1 cellular context compared by ENCODE assay signal in genomic region chr17:72569193-72569946, GRCh38.
A peak's percentile ranks its signal among the peaks of the same experiment; 100 is the strongest.
TF ChIP-seq lines count a peak whose summit lies in the region.

No MANE protein-coding gene starts in this region.

TF ChIP-seq in HepG2, 621 proteins besides CTCF, POLR2A, EP300 and RAD21 (continued from another document and continues in another):
- TF ChIP-seq, protein P1, sequence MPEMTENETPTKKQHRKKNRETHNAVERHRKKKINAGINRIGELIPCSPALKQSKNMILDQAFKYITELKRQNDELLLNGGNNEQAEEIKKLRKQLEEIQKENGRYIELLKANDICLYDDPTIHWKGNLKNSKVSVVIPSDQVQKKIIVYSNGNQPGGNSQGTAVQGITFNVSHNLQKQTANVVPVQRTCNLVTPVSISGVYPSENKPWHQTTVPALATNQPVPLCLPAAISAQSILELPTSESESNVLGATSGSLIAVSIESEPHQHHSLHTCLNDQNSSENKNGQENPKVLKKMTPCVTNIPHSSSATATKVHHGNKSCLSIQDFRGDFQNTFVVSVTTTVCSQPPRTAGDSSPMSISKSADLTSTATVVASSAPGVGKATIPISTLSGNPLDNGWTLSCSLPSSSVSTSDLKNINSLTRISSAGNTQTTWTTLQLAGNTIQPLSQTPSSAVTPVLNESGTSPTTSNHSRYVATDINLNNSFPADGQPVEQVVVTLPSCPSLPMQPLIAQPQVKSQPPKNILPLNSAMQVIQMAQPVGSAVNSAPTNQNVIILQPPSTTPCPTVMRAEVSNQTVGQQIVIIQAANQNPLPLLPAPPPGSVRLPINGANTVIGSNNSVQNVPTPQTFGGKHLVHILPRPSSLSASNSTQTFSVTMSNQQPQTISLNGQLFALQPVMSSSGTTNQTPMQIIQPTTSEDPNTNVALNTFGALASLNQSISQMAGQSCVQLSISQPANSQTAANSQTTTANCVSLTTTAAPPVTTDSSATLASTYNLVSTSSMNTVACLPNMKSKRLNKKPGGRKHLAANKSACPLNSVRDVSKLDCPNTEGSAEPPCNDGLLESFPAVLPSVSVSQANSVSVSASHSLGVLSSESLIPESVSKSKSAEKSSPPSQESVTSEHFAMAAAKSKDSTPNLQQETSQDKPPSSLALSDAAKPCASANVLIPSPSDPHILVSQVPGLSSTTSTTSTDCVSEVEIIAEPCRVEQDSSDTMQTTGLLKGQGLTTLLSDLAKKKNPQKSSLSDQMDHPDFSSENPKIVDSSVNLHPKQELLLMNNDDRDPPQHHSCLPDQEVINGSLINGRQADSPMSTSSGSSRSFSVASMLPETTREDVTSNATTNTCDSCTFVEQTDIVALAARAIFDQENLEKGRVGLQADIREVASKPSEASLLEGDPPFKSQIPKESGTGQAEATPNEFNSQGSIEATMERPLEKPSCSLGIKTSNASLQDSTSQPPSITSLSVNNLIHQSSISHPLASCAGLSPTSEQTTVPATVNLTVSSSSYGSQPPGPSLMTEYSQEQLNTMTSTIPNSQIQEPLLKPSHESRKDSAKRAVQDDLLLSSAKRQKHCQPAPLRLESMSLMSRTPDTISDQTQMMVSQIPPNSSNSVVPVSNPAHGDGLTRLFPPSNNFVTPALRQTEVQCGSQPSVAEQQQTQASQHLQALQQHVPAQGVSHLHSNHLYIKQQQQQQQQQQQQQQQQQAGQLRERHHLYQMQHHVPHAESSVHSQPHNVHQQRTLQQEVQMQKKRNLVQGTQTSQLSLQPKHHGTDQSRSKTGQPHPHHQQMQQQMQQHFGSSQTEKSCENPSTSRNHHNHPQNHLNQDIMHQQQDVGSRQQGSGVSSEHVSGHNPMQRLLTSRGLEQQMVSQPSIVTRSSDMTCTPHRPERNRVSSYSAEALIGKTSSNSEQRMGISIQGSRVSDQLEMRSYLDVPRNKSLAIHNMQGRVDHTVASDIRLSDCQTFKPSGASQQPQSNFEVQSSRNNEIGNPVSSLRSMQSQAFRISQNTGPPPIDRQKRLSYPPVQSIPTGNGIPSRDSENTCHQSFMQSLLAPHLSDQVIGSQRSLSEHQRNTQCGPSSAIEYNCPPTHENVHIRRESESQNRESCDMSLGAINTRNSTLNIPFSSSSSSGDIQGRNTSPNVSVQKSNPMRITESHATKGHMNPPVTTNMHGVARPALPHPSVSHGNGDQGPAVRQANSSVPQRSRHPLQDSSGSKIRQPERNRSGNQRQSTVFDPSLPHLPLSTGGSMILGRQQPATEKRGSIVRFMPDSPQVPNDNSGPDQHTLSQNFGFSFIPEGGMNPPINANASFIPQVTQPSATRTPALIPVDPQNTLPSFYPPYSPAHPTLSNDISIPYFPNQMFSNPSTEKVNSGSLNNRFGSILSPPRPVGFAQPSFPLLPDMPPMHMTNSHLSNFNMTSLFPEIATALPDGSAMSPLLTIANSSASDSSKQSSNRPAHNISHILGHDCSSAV (CRISPR knock-in tag; IDR thresholded peaks at IDR 0.05; ENCODE audit: borderline replicate concordance) = no peak
- TF ChIP-seq ZNF143 (CRISPR knock-in tag; IDR thresholded peaks at IDR 0.05) = no peak
- peak; percentile 43; the same call in 1 of the 2 replicates for TF ChIP-seq HNF4A (CRISPR knock-in tag; IDR thresholded peaks at IDR 0.05)
- peak; percentile 42; the same call in 1 of the 2 replicates for TF ChIP-seq BCL6 (CRISPR knock-in tag; IDR thresholded peaks at IDR 0.05)
- no peak; the same call in 1 of the 2 replicates for TF ChIP-seq ZBTB4 (CRISPR knock-in tag; IDR thresholded peaks at IDR 0.05; ENCODE audit: borderline replicate concordance)
- TF ChIP-seq SSRP1 (CRISPR knock-in tag; IDR thresholded peaks at IDR 0.05) = no peak
- TF ChIP-seq ARNT (IDR thresholded peaks at IDR 0.05) = no peak
- TF ChIP-seq, protein P2, sequence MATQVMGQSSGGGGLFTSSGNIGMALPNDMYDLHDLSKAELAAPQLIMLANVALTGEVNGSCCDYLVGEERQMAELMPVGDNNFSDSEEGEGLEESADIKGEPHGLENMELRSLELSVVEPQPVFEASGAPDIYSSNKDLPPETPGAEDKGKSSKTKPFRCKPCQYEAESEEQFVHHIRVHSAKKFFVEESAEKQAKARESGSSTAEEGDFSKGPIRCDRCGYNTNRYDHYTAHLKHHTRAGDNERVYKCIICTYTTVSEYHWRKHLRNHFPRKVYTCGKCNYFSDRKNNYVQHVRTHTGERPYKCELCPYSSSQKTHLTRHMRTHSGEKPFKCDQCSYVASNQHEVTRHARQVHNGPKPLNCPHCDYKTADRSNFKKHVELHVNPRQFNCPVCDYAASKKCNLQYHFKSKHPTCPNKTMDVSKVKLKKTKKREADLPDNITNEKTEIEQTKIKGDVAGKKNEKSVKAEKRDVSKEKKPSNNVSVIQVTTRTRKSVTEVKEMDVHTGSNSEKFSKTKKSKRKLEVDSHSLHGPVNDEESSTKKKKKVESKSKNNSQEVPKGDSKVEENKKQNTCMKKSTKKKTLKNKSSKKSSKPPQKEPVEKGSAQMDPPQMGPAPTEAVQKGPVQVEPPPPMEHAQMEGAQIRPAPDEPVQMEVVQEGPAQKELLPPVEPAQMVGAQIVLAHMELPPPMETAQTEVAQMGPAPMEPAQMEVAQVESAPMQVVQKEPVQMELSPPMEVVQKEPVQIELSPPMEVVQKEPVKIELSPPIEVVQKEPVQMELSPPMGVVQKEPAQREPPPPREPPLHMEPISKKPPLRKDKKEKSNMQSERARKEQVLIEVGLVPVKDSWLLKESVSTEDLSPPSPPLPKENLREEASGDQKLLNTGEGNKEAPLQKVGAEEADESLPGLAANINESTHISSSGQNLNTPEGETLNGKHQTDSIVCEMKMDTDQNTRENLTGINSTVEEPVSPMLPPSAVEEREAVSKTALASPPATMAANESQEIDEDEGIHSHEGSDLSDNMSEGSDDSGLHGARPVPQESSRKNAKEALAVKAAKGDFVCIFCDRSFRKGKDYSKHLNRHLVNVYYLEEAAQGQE (IDR thresholded peaks at IDR 0.05; ENCODE audit: borderline replicate concordance in 1 of 2, low read depth in 1 of 2, low read length in 2 of 2) = no peak
- no peak for TF ChIP-seq ZNF556 (CRISPR knock-in tag; IDR thresholded peaks at IDR 0.05; ENCODE audit: borderline replicate concordance)
- no peak for TF ChIP-seq FOSL1 (CRISPR knock-in tag; IDR thresholded peaks at IDR 0.05; ENCODE audit: borderline replicate concordance)
- TF ChIP-seq SNRNP70 (IDR thresholded peaks at IDR 0.05; ENCODE audit: low read depth, low read length) = no peak
- TF ChIP-seq, protein P3, sequence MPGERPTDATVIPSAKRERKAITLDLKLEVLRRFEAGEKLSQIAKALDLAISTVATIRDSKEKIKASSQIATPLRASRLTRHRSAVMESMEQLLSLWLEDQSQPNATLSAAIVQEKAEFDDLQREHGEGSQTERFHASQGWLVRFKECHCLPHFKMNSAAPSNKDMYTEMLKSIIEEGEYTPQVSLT (CRISPR knock-in tag; IDR thresholded peaks at IDR 0.05; ENCODE audit: borderline replicate concordance, low read depth) = no peak
- TF ChIP-seq ZNF18 (CRISPR knock-in tag; IDR thresholded peaks at IDR 0.05; ENCODE audit: insufficient replicate concordance) = no peak
- TF ChIP-seq ZNF333 (CRISPR knock-in tag; IDR thresholded peaks at IDR 0.05; ENCODE audit: borderline replicate concordance) = no peak
- no peak for TF ChIP-seq CHCHD3 (CRISPR knock-in tag; IDR thresholded peaks at IDR 0.05)
- no peak for TF ChIP-seq GRHL1 (CRISPR knock-in tag; conservative IDR thresholded peaks at IDR 0.05)
- no peak for TF ChIP-seq PHF5A (CRISPR knock-in tag; IDR thresholded peaks at IDR 0.05; ENCODE audit: low read depth, unreplicated experiment)
- TF ChIP-seq, protein P4, sequence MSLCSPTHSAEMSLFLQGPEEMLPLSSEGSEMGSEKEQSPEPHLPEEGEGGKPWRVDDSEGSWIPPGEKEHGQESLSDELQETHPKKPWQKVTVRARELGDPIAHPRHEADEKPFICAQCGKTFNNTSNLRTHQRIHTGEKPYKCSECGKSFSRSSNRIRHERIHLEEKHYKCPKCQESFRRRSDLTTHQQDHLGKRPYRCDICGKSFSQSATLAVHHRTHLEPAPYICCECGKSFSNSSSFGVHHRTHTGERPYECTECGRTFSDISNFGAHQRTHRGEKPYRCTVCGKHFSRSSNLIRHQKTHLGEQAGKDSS (CRISPR knock-in tag; IDR thresholded peaks at IDR 0.05; ENCODE audit: borderline replicate concordance, low read depth) = no peak
- TF ChIP-seq, protein P5, sequence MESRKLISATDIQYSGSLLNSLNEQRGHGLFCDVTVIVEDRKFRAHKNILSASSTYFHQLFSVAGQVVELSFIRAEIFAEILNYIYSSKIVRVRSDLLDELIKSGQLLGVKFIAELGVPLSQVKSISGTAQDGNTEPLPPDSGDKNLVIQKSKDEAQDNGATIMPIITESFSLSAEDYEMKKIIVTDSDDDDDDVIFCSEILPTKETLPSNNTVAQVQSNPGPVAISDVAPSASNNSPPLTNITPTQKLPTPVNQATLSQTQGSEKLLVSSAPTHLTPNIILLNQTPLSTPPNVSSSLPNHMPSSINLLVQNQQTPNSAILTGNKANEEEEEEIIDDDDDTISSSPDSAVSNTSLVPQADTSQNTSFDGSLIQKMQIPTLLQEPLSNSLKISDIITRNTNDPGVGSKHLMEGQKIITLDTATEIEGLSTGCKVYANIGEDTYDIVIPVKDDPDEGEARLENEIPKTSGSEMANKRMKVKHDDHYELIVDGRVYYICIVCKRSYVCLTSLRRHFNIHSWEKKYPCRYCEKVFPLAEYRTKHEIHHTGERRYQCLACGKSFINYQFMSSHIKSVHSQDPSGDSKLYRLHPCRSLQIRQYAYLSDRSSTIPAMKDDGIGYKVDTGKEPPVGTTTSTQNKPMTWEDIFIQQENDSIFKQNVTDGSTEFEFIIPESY (CRISPR knock-in tag; IDR thresholded peaks at IDR 0.05) = peak; percentile 58; the same call in 1 of the 2 replicates
- TF ChIP-seq SOX6 (IDR thresholded peaks at IDR 0.05) = no peak
- TF ChIP-seq SOX6 (CRISPR knock-in tag; IDR thresholded peaks at IDR 0.05) = peak; percentile 51
- TF ChIP-seq, protein P6, sequence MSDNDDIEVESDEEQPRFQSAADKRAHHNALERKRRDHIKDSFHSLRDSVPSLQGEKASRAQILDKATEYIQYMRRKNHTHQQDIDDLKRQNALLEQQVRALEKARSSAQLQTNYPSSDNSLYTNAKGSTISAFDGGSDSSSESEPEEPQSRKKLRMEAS (IDR thresholded peaks at IDR 0.05) = peak; percentile 20; the same call in 1 of the 2 replicates
- TF ChIP-seq, protein P7, sequence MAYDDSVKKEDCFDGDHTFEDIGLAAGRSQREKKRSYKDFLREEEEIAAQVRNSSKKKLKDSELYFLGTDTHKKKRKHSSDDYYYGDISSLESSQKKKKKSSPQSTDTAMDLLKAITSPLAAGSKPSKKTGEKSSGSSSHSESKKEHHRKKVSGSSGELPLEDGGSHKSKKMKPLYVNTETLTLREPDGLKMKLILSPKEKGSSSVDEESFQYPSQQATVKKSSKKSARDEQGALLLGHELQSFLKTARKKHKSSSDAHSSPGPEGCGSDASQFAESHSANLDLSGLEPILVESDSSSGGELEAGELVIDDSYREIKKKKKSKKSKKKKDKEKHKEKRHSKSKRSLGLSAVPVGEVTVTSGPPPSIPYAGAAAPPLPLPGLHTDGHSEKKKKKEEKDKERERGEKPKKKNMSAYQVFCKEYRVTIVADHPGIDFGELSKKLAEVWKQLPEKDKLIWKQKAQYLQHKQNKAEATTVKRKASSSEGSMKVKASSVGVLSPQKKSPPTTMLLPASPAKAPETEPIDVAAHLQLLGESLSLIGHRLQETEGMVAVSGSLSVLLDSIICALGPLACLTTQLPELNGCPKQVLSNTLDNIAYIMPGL (CRISPR knock-in tag; IDR thresholded peaks at IDR 0.05; ENCODE audit: borderline replicate concordance in 1 of 2, low read depth in 1 of 2) = peak in 1 of 2 experiments; percentile 46; a peak in 1 of 4 replicates
